31 cellular contexts compared by ENCODE assay signal in genomic region chrX:18278448-18278847, GRCh38. TPM values are rescaled to one million over a fixed set of nuclear protein-coding genes. Genes with fewer than 3 reads are reported as not detected.
A peak's percentile ranks its signal among the peaks of the same experiment; 100 is the strongest.
DNase-seq lines count a peak whose midpoint lies in the region; ATAC-seq and TF ChIP-seq lines count a peak whose summit lies in the region.
"Had no signal": no experiment of that assay in that cellular context is flagged by ENCODE, and none has a peak within 500 bp of the region (broad histone marks: within the 10 kb centered on the region; RNA-seq: fewer than 3 reads in every experiment).

No MANE protein-coding gene starts in this region.

- H3K9me3 Mint-ChIP-seq in Calu3 (ENCODE audit: low read depth, unreplicated experiment), result peaks cover under 1% of the 10 kb centered on the region
- no peaks in the 10 kb centered on the region for H3K9me3 Mint-ChIP-seq in glutamatergic neuron (ENCODE audit: unreplicated experiment)
- H3K9me3 Mint-ChIP-seq: HFFc6 had no signal

- peaks cover 11% of the 10 kb centered on the region for H3K4me1 ChIP-seq in BLaER1
- H3K4me1 ChIP-seq: SJSA1 had no signal

- no peak for TF ChIP-seq CTCF in Calu3 (IDR thresholded peaks at IDR 0.05; ENCODE audit: unreplicated experiment)
- no peak for TF ChIP-seq CTCF in glutamatergic neuron (IDR thresholded peaks at IDR 0.05; ENCODE audit: partially characterized antibody, unreplicated experiment)

- H3K36me3 ChIP-seq in BLaER1, result peaks cover 14% of the 10 kb centered on the region; the same call in 1 of the 2 replicates
- H3K36me3 ChIP-seq: SJSA1 had no signal

- H3K4me1 Mint-ChIP-seq in Calu3 (ENCODE audit: low read depth, unreplicated experiment) (no peaks in the 10 kb centered on the region), glutamatergic neuron (ENCODE audit: low read depth, unreplicated experiment) (no peaks in the 10 kb centered on the region)
- H3K4me1 Mint-ChIP-seq: GM23338, T-cell had no signal

- H3K4me3 ChIP-seq in BLaER1, result no peak overlapping the region
- H3K4me3 ChIP-seq: GM23338, SJSA1 had no signal

- H3K27me3 Mint-ChIP-seq in Calu3 (ENCODE audit: unreplicated experiment) (peaks cover 44% of the 10 kb centered on the region), glutamatergic neuron (ENCODE audit: unreplicated experiment) (peaks cover 3% of the 10 kb centered on the region)

- H3K27me3 ChIP-seq in BLaER1, result peaks cover 90% of the 10 kb centered on the region
- H3K27me3 ChIP-seq: SJSA1 had no signal

- no peak for ATAC-seq in left colon
- ATAC-seq: GM23338, PC-3, Right ventricle myocardium inferior, T-cell had no signal

- no peak overlapping the region for H3K27ac ChIP-seq in BLaER1
- H3K27ac ChIP-seq: SJSA1 had no signal

- peak overlapping the region; percentile 20; the same call in 1 of the 2 replicates for H3K4me2 ChIP-seq in BLaER1
- H3K4me2 ChIP-seq: GM23338 had no signal

- BruUV-seq in Calu3 (replicated peaks; lab: Mats Ljungman, UMichigan), result no TSS peak

- DNase-seq in Calu3, result no peak
- DNase-seq in NCI-H2171 (lab: John Stamatoyannopoulos, UW), result peak; percentile 7
- peak; percentile 17 for DNase-seq in glutamatergic neuron
- DNase-seq in left colon, result no peak
- no peak for DNase-seq in SIG-M5 treated with dmso at 0.1 percent for 504 hours (lab: John Stamatoyannopoulos, UW; ENCODE audit: unreplicated experiment)
- DNase-seq in activated CD8-positive, alpha-beta memory T cell treated with anti-CD3 and anti-CD28 coated beads, Interleukin-2, amount 50 U/mL, for 4 hours, result no peak
- DNase-seq: DMS53; H9; HFFc6; KBM-7; NCI-H1048; NCI-H1417; NCI-H187; NCI-H2081 treated with DMSO at 0.1 percent for 48 hours; NCI-H2227 treated with DMSO at 0.1 percent for 48 hours; NCI-H510A treated with DMSO at 0.1 percent for 48 hours; NCI-H748 treated with DMSO at 0.1 percent for 48 hours; NK-92 treated with Interleukin-12 subunit alpha and Interleukin-12 subunit beta, amount 100 ng/mL, for 24 hours; T-cell had no signal

- intact Hi-C loops in Calu3 (cut with micrococcal nuclease; ENCODE audit: unreplicated experiment) (no loop called here), left colon (cut with DNase I, micrococcal nuclease) (no loop called here)

- H3K36me3 Mint-ChIP-seq in Calu3 (ENCODE audit: insufficient read depth, unreplicated experiment) (peaks cover 3% of the 10 kb centered on the region), glutamatergic neuron (ENCODE audit: unreplicated experiment) (peaks cover 13% of the 10 kb centered on the region)

- CTCF ChIA-PET in Calu3 (lab: Charles Lee), result interaction anchor here (0.7 to 1.3 kb wide), 2 partner anchors 333 to 1056 kb away, joined by 5 to 7 read pairs; no protein-coding TSS in a partner anchor

- H4K20me1 ChIP-seq in BLaER1, result peaks cover 63% of the 10 kb centered on the region

- no peak overlapping the region for H3K9ac ChIP-seq in BLaER1

- H3K27ac Mint-ChIP-seq in Calu3 (ENCODE audit: unreplicated experiment) (no peak overlapping the region), glutamatergic neuron (ENCODE audit: unreplicated experiment) (no peak overlapping the region)
- H3K27ac Mint-ChIP-seq: GM23338, H9, HFFc6, T-cell had no signal

- H3K4me3 Mint-ChIP-seq in Calu3 (ENCODE audit: low read depth, unreplicated experiment) (peak overlapping the region; percentile 61), glutamatergic neuron (ENCODE audit: unreplicated experiment) (no peak overlapping the region)
- H3K4me3 Mint-ChIP-seq: GM23338, H9, HFFc6, T-cell had no signal

- H3K9me3 ChIP-seq in BLaER1, result peaks cover 76% of the 10 kb centered on the region
- H3K9me3 ChIP-seq: SJSA1 had no signal

RNA-seq across cellular contexts. Expression of gene BEND2, which starts 57.8 kb away (rescaled TPM):
- total RNA-seq in Calu3 (2022) (not detected in 2 replicates), glutamatergic neuron (ENCODE audit: unreplicated experiment) (not detected), left colon (not detected)
- total RNA-seq: A673; Daoy; G401; GM23338; H9; HFFc6; LHCN-M2; MCF 10A; PC-3; Right ventricle myocardium inferior; RPMI7951; SJSA1; T-helper 2 cell treated with Interferon-gamma antibody and Interleukin-4, amounts not matched to agents 100 ng/mL and 5 ng/mL, for 36 hours had no signal

Comparison
In these comparisons a context has a peak if more than half of its experiments do, and no peak if none do; other contexts are left out.
1. DNase-seq: peak in NCI-H2171 (single experiment) and glutamatergic neuron (single experiment); none in Calu3 (single experiment), left colon (0 of 2), SIG-M5 treated with dmso at 0.1 percent for 504 hours (single experiment) and activated CD8-positive, alpha-beta memory T cell treated with anti-CD3 and anti-CD28 coated beads, Interleukin-2, amount 50 U/mL, for 4 hours (single experiment).